Comparison of ENCODE assay signal across 18 cellular contexts in the genomic region with DNA sequence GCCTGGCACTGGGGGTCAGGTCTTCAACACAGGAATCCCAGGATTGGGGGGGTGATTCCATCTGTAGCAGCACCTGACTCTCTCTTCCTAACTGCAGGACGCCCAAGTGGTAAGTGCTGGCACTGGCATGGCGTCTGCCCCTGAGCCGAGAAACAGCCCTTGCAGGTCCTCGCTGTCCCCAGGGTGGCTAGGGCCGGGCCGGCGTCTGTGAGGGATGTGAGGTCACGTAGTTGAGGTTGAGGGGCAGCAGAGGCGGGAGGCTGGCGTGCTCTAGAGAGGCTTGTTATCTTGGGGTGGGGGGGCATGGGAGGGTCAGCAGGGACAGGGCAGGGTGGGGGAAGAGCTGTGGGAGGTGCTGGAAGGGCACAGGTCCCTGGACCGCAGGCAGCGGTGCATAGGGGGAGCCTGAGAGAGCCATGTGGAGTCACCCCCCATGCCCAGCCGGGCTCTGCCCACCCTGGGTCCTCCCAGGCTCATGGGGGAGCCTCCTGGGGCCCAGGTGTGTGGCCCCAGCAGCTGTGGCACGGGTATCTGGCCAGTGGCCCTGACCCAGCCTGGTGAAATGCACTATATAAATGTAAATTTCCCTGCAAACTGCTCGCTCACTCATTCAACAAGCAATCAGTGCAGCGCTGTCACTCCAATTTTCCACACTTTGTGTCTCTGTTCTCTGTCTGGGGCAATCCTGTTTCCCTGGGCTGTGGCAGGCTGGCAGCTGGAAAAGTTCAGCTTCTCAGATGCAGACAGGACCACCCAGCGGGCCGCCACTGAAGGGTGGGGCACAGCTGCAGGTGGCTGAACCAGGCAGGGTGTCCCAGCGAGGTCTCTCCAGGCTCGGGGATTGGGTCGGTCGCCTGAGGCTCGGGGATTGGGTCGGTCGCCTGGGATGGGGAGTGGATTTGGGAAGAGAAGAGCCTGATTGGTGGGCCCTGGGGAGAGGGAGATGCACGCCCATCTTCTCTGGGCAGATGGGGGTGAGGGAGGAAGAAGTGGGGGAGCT.
"Had no signal": no experiment of that assay in that cellular context is flagged by ENCODE, and none has a peak within 500 bp of the region (broad histone marks: within the 10 kb centered on the region; RNA-seq: fewer than 3 reads in every experiment).

No MANE protein-coding gene starts in this region.

- H3K9me3 Mint-ChIP-seq: activated CD8-positive, alpha-beta T cell treated with anti-CD3 and anti-CD28 coated beads for 36 hours; activated T-helper 1 cell treated with anti-CD3 and anti-CD28 coated beads, Interleukin-12 subunit alpha, Interleukin-12 subunit beta, Interleukin-2, Interleukin-4 antibody, amounts not matched to agents 30 ng/mL and 10 ng/mL and 1 ng/mL, durations not matched to agents 14 hours and 24 hours and 36 hours; neural crest cell; T-cell had no signal

- H3K4me3 ChIP-seq: adrenal gland, cardiac muscle cell, esophagus squamous epithelium, lung, ovary, tibial nerve, vagina had no signal

- ATAC-seq: activated CD8-positive, alpha-beta T cell treated with anti-CD3 and anti-CD28 coated beads for 36 hours; stimulated activated naive B cell treated with anti-CD40 and anti-IgM and Interleukin-4, amounts not matched to agents 10 μg/mL and 1 μg/mL and 100 μg/mL, for 72 hours; T-cell had no signal

- H3K4me1 ChIP-seq: adrenal gland had no signal

- H3K27me3 ChIP-seq: ovary, vagina had no signal

- H3K27ac ChIP-seq: adrenal gland, cardiac muscle cell, esophagus squamous epithelium, ovary, tibial nerve, vagina had no signal

- H3K4me3 Mint-ChIP-seq: activated CD8-positive, alpha-beta T cell treated with anti-CD3 and anti-CD28 coated beads for 36 hours; activated T-helper 1 cell treated with anti-CD3 and anti-CD28 coated beads, Interleukin-12 subunit alpha, Interleukin-12 subunit beta, Interleukin-2, Interleukin-4 antibody, amounts not matched to agents 30 ng/mL and 10 ng/mL and 1 ng/mL, durations not matched to agents 14 hours and 24 hours and 36 hours; neural crest cell; stimulated activated naive B cell treated with anti-CD40 and anti-IgM and Interleukin-4, amounts not matched to agents 10 μg/mL and 1 μg/mL and 100 μg/mL, for 72 hours; T-cell had no signal

- DNase-seq: activated CD4-positive, alpha-beta T cell treated with anti-CD3 and anti-CD28 coated beads for 48 hours; activated CD8-positive, alpha-beta T cell treated with anti-CD3 and anti-CD28 coated beads for 36 hours; adrenal gland; esophagus squamous epithelium; hippocampal formation; midbrain; stimulated activated CD4-positive, alpha-beta T cell treated with anti-CD3 and anti-CD28 coated beads, Interleukin-15, amount 100 ng/mL, for 24 hours; stimulated activated CD4-positive, alpha-beta T cell treated with anti-CD3 and anti-CD28 coated beads, Interleukin-4, amount 100 ng/mL, for 1 hour; stimulated activated naive B cell treated with anti-CD40 and anti-IgM and Interleukin-4, amounts not matched to agents 10 μg/mL and 1 μg/mL and 100 μg/mL, for 72 hours; substantia nigra had no signal

- H3K27me3 Mint-ChIP-seq: activated CD8-positive, alpha-beta T cell treated with anti-CD3 and anti-CD28 coated beads for 36 hours had no signal

- H3K36me3 Mint-ChIP-seq: stimulated activated naive B cell treated with anti-CD40 and anti-IgM and Interleukin-4, amounts not matched to agents 10 μg/mL and 1 μg/mL and 100 μg/mL, for 72 hours; T-cell had no signal

- H3K4me1 Mint-ChIP-seq: stimulated activated naive B cell treated with anti-CD40 and anti-IgM and Interleukin-4, amounts not matched to agents 10 μg/mL and 1 μg/mL and 100 μg/mL, for 72 hours; T-cell had no signal

- H3K27ac Mint-ChIP-seq: activated CD8-positive, alpha-beta T cell treated with anti-CD3 and anti-CD28 coated beads for 36 hours; activated T-helper 1 cell treated with anti-CD3 and anti-CD28 coated beads, Interleukin-12 subunit alpha, Interleukin-12 subunit beta, Interleukin-2, Interleukin-4 antibody, amounts not matched to agents 30 ng/mL and 10 ng/mL and 1 ng/mL, durations not matched to agents 14 hours and 24 hours and 36 hours; stimulated activated naive B cell treated with anti-CD40 and anti-IgM and Interleukin-4, amounts not matched to agents 10 μg/mL and 1 μg/mL and 100 μg/mL, for 72 hours; T-cell had no signal

- H3K36me3 ChIP-seq: adrenal gland, cardiac muscle cell, esophagus squamous epithelium, ovary, tibial nerve, vagina had no signal
